Comparison of ENCODE assay signal across 30 cellular contexts in the genomic region with DNA sequence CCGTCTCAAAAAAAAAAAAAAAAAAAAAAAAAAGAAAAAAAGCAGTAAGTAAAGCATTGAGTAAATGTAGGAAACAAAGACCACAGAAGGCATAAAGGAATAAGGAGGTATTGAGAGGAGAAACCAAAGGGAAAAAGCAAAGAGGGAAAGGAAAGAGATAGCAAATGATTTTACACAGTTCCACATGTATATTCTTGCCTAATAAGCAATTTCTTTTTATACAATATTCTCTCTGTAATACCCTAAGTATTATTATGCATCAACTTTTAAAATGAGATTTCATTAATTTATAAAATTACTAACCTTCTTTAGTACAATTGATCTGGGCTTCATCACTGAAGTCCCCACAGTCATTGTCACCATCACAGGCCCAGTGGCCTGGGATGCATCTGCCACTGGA.
"Had no signal": no experiment of that assay in that cellular context is flagged by ENCODE, and none has a peak within 500 bp of the region (broad histone marks: within the 10 kb centered on the region; RNA-seq: fewer than 3 reads in every experiment).

No MANE protein-coding gene starts in this region.

- H3K27me3 ChIP-seq: neutrophil, ovary, spleen, suprapubic skin, testis, tibial artery, transverse colon, upper lobe of right lung, uterus had no signal

- ATAC-seq: naive thymus-derived CD8-positive, alpha-beta T cell; natural killer cell treated with Interleukin-12 subunit alpha and Interleukin-12 subunit beta and Interleukin-15 and Interleukin-18, amount 100 ng/mL, for 72 hours; psoas muscle; right cardiac atrium; sciatic nerve; stimulated activated memory B cell treated with anti-CD40 and anti-IgM and Interleukin-4, amounts not matched to agents 10 μg/mL and 1 μg/mL and 100 μg/mL, for 72 hours; stimulated activated naive CD8-positive, alpha-beta T cell treated with anti-CD3 and anti-CD28 coated beads, Interleukin-15, amount 100 ng/mL, for 72 hours; stimulated activated naive CD8-positive, alpha-beta T cell treated with anti-CD3 and anti-CD28 coated beads, Interleukin-15, Interleukin-2, amounts not matched to agents 100 U/mL and 50 U/mL, for 24 hours; upper lobe of right lung had no signal

- H3K9ac ChIP-seq: parathyroid adenoma had no signal

- H3K4me2 ChIP-seq: smooth muscle cell had no signal

- H3K4me1 ChIP-seq: parathyroid adenoma, psoas muscle, spleen, suprapubic skin, testis, tibial artery, transverse colon, upper lobe of right lung, uterus had no signal

- H2AFZ ChIP-seq: parathyroid adenoma had no signal

- H3K4me3 ChIP-seq: ovary, psoas muscle, skin epidermis, smooth muscle cell, spleen, suprapubic skin, testis, tibial artery, transverse colon, upper lobe of right lung, uterus had no signal

- DNase-seq: naive thymus-derived CD8-positive, alpha-beta T cell; nephron progenitor cell; nucleus accumbens; ovary; posterior cingulate gyrus; right cardiac atrium; spleen; stimulated activated CD4-positive, alpha-beta T cell treated with anti-CD3 and anti-CD28 coated beads, Interleukin-12 subunit alpha, Interleukin-12 subunit beta, amount 100 ng/mL, for 4 hours; stimulated activated CD4-positive, alpha-beta T cell treated with anti-CD3 and anti-CD28 coated beads, Interleukin-1b, Interleukin-23, amount 100 ng/mL, for 48 hours; stimulated activated CD4-positive, alpha-beta T cell treated with anti-CD3 and anti-CD28 coated beads, Interleukin-4, amount 100 ng/mL, for 1 hour; stimulated activated CD4-positive, alpha-beta T cell treated with anti-CD3 and anti-CD28 coated beads, Interleukin-4, amount 100 ng/mL, for 4 hours; stimulated activated CD8-positive, alpha-beta memory T cell treated with anti-CD3 and anti-CD28 coated beads, Interleukin-4, amount 100 ng/mL, for 48 hours; stimulated activated naive CD4-positive, alpha-beta T cell; stimulated activated naive CD8-positive, alpha-beta T cell treated with anti-CD3 and anti-CD28 coated beads, Interleukin-15, amount 100 ng/mL, for 72 hours; stimulated activated naive CD8-positive, alpha-beta T cell treated with anti-CD3 and anti-CD28 coated beads, Interleukin-15, Interleukin-2, amounts not matched to agents 100 U/mL and 50 U/mL, for 24 hours; substantia nigra; testis; tibial artery; transverse colon; uterus had no signal

- H3K36me3 ChIP-seq: neutrophil, ovary, spleen, suprapubic skin, tibial artery, transverse colon, upper lobe of right lung, uterus had no signal

- H3K27ac ChIP-seq: neutrophil, ovary, parathyroid adenoma, psoas muscle, skin epidermis, spleen, suprapubic skin, testis, tibial artery, transverse colon, upper lobe of right lung, uterus had no signal

- H3K9me3 ChIP-seq: neutrophil, ovary, psoas muscle, spleen, suprapubic skin, testis, tibial artery, transverse colon, upper lobe of right lung, uterus had no signal

- H3K79me2 ChIP-seq: parathyroid adenoma had no signal
